Comparison of ENCODE assay signal across 18 cellular contexts in genomic region chr5:52743529-52743928, GRCh38. TPM values are rescaled to one million over a fixed set of nuclear protein-coding genes. Genes with fewer than 3 reads are reported as not detected.
DNase-seq lines count a peak whose midpoint lies in the region; ATAC-seq, FAIRE-seq and TF ChIP-seq lines count a peak whose summit lies in the region.
"Had no signal": no experiment of that assay in that cellular context is flagged by ENCODE, and none has a peak within 500 bp of the region (broad histone marks: within the 10 kb centered on the region; RNA-seq: fewer than 3 reads in every experiment).

No MANE protein-coding gene starts in this region.

- intact Hi-C loops in activated CD4-positive, alpha-beta memory T cell treated with anti-CD3 and anti-CD28 coated beads for 36 hours (cut with micrococcal nuclease), result loop anchor here (1.0 to 2.0 kb wide), 3 partner anchors 18 to 33 kb away; no protein-coding TSS in a partner anchor
- intact Hi-C loops in endothelial cell of umbilical vein (cut with micrococcal nuclease), result loop anchor here (2.0 kb wide), 2 partner anchors 29 to 39 kb away; no protein-coding TSS in a partner anchor
- intact Hi-C loops in stomach (cut with DNase I; ENCODE audit: low total_unique reads), result no loop called here

- peaks cover 54% of the 10 kb centered on the region for H3K4me1 Mint-ChIP-seq in activated T-cell treated with anti-CD3 and anti-CD28 coated beads, Interleukin-2, amount 50 U/mL, for 72 hours (ENCODE audit: low read depth)
- peaks cover 38% of the 10 kb centered on the region for H3K4me1 Mint-ChIP-seq in activated CD4-positive, alpha-beta memory T cell treated with anti-CD3 and anti-CD28 coated beads for 36 hours (ENCODE audit: low read depth)

- TF ChIP-seq EP300 in stomach (IDR thresholded peaks at IDR 0.05), result no peak

- H2AFZ ChIP-seq in endothelial cell of umbilical vein (ENCODE audit: low read depth, low read length), result no peak overlapping the region

- TF ChIP-seq POLR2A in endothelial cell of umbilical vein (IDR thresholded peaks at IDR 0.05; ENCODE audit: low read depth, low read length) (no peak), stomach (IDR thresholded peaks at IDR 0.05) (no peak)

- H3K9me3 ChIP-seq in endothelial cell of umbilical vein (replicated peaks; ENCODE audit: control insufficient read depth, insufficient read depth, low read length), result no peaks in the 10 kb centered on the region
- H3K9me3 ChIP-seq in stomach, result no peaks in the 10 kb centered on the region
- H3K9me3 ChIP-seq: esophagus muscularis mucosa, thoracic aorta had no signal

- no peak overlapping the region for H3K9ac ChIP-seq in endothelial cell of umbilical vein (replicated peaks; ENCODE audit: extremely low read depth, insufficient read depth, low read length)

- DNase-seq in activated T-cell treated with anti-CD3 and anti-CD28 coated beads, Interleukin-2, amount 50 U/mL, for 72 hours, result no peak
- DNase-seq in activated T-cell treated with anti-CD3 and anti-CD28 coated beads, Interleukin-2, amount 50 U/mL, for 48 hours, result no peak
- no peak for DNase-seq in activated CD4-positive, alpha-beta memory T cell treated with anti-CD3 and anti-CD28 coated beads for 36 hours
- DNase-seq in endothelial cell of umbilical vein (ENCODE audit: low read depth, low spot score) (no peak), stomach (no peak), CD1c-positive myeloid dendritic cell (ENCODE audit: extremely low spot score) (no peak), KBM-7 (no peak)
- DNase-seq: amniotic stem cell, hypothalamus, left cardiac atrium, NCI-H1694, NCI-H446 treated with DMSO at 0.1 percent for 48 hours, posterior cingulate gyrus had no signal

- no peaks in the 10 kb centered on the region for H3K9me1 ChIP-seq in endothelial cell of umbilical vein (replicated peaks; ENCODE audit: control insufficient read depth, extremely low read depth, insufficient read depth, low read length)

- H3K27ac ChIP-seq in endothelial cell of umbilical vein (ENCODE audit: insufficient read depth, low read depth, low read length) (peak overlapping the region; percentile 70), stomach (peak overlapping the region in 4 of 5 donors; percentile 14 to 51 (median 38))
- H3K27ac ChIP-seq: esophagus muscularis mucosa had no signal

- in situ Hi-C loops in KBM-7 (cut with MboI; ENCODE audit: low pct_unique_long_range_greater_than_20kb, low sequenced_read_pairs), result no loop called here

- H3K36me3 Mint-ChIP-seq in activated T-cell treated with anti-CD3 and anti-CD28 coated beads, Interleukin-2, amount 50 U/mL, for 72 hours (ENCODE audit: insufficient read depth in 2 of 2), result no peaks in the 10 kb centered on the region
- no peaks in the 10 kb centered on the region for H3K36me3 Mint-ChIP-seq in activated CD4-positive, alpha-beta memory T cell treated with anti-CD3 and anti-CD28 coated beads for 36 hours

- 52 to 71% (median 56%) methylated on average over 3 of the region's 3 CpGs for WGBS in stomach, 5 donors

- dilution Hi-C loops in endothelial cell of umbilical vein (cut with MboI; ENCODE audit: extremely low pct_ligation_motif_present, low sequenced_read_pairs), result no loop called here

- H3K4me3 ChIP-seq in endothelial cell of umbilical vein (replicated peaks in 1 of 3; ENCODE audit: insufficient read depth in 1 of 3, low read depth in 1 of 3, low read length in 3 of 3) (no peak overlapping the region), stomach (no peak overlapping the region)
- H3K4me3 ChIP-seq: coronary artery, esophagus muscularis mucosa, thoracic aorta had no signal

- H3K79me2 ChIP-seq in endothelial cell of umbilical vein (ENCODE audit: control insufficient read depth, insufficient read depth, low read length), result no peaks in the 10 kb centered on the region

- no peak for TF ChIP-seq CTCF in endothelial cell of umbilical vein (IDR thresholded peaks at IDR 0.05; ENCODE audit: extremely low read depth in 1 of 2, insufficient read depth in 1 of 2, low read depth in 1 of 2, low read length in 2 of 2)
- no peak for TF ChIP-seq CTCF in stomach (IDR thresholded peaks at IDR 0.05)

- peaks cover 5% of the 10 kb centered on the region for H3K27me3 Mint-ChIP-seq in activated T-cell treated with anti-CD3 and anti-CD28 coated beads, Interleukin-2, amount 50 U/mL, for 72 hours (ENCODE audit: low read depth)
- H3K27me3 Mint-ChIP-seq in activated CD4-positive, alpha-beta memory T cell treated with anti-CD3 and anti-CD28 coated beads for 36 hours, result no peaks in the 10 kb centered on the region

- no peaks in the 10 kb centered on the region for H3K9me3 Mint-ChIP-seq in activated T-cell treated with anti-CD3 and anti-CD28 coated beads, Interleukin-2, amount 50 U/mL, for 72 hours
- H3K9me3 Mint-ChIP-seq in activated CD4-positive, alpha-beta memory T cell treated with anti-CD3 and anti-CD28 coated beads for 36 hours, result no peaks in the 10 kb centered on the region

- FAIRE-seq in endothelial cell of umbilical vein (lab: Jason Lieb, UNC), result no peak
- FAIRE-seq: TTC549 had no signal

- H3K36me3 ChIP-seq in endothelial cell of umbilical vein (ENCODE audit: control insufficient read depth in 2 of 2, extremely low read depth in 1 of 2, insufficient read depth in 2 of 2, low read length in 2 of 2) (no peaks in the 10 kb centered on the region), stomach (no peaks in the 10 kb centered on the region)
- H3K36me3 ChIP-seq: esophagus muscularis mucosa, thoracic aorta had no signal

- H3K4me2 ChIP-seq in endothelial cell of umbilical vein (ENCODE audit: insufficient read depth, low read length), result peak overlapping the region; percentile 54

- ATAC-seq in activated T-cell treated with anti-CD3 and anti-CD28 coated beads, Interleukin-2, amount 50 U/mL, for 72 hours (replicated peaks in 1 of 2), result peak; percentile 53 to 55
- ATAC-seq in HG03095 (IDR thresholded peaks at IDR 0.05; ENCODE audit: unreplicated experiment), result no peak

- H3K4me3 Mint-ChIP-seq in activated T-cell treated with anti-CD3 and anti-CD28 coated beads, Interleukin-2, amount 50 U/mL, for 72 hours, result peak overlapping the region; percentile 29 to 50
- H3K4me3 Mint-ChIP-seq in activated CD4-positive, alpha-beta memory T cell treated with anti-CD3 and anti-CD28 coated beads for 36 hours, result no peak overlapping the region

- CTCF ChIA-PET in activated CD4-positive, alpha-beta memory T cell treated with anti-CD3 and anti-CD28 coated beads for 36 hours (lab: Charles Lee), result interaction anchor here (1.0 to 1.4 kb wide), 2 partner anchors 32 to 50 kb away, joined by 4 read pairs; no protein-coding TSS in a partner anchor
- CTCF ChIA-PET in endothelial cell of umbilical vein (lab: Charles Lee), result interaction anchor here (0.9 to 1.6 kb wide), 2 partner anchors 16 to 51 kb away, joined by 4 to 11 read pairs; no protein-coding TSS in a partner anchor

- BruUV-seq in endothelial cell of umbilical vein (replicated peaks; lab: Mats Ljungman, UMichigan), result no TSS peak

- POLR2A ChIA-PET in activated CD4-positive, alpha-beta memory T cell treated with anti-CD3 and anti-CD28 coated beads for 36 hours (lab: Charles Lee), result interaction anchor here (0.9 to 1.0 kb wide), 2 partner anchors 34 to 170 kb away, joined by 3 read pairs; no protein-coding TSS in a partner anchor
- POLR2A ChIA-PET in endothelial cell of umbilical vein (lab: Charles Lee), result no interaction called here

- no peaks in the 10 kb centered on the region for H3K27me3 ChIP-seq in endothelial cell of umbilical vein (ENCODE audit: control insufficient read depth in 2 of 2, insufficient read depth in 2 of 2, low read length in 2 of 2)
- no peaks in the 10 kb centered on the region for H3K27me3 ChIP-seq in stomach
- H3K27me3 ChIP-seq: esophagus muscularis mucosa had no signal

- peak overlapping the region; percentile 21 for H3K27ac Mint-ChIP-seq in activated T-cell treated with anti-CD3 and anti-CD28 coated beads, Interleukin-2, amount 50 U/mL, for 72 hours
- H3K27ac Mint-ChIP-seq in activated CD4-positive, alpha-beta memory T cell treated with anti-CD3 and anti-CD28 coated beads for 36 hours, result peak overlapping the region; percentile 23

- H3K4me1 ChIP-seq in endothelial cell of umbilical vein (ENCODE audit: control insufficient read depth, extremely low read depth, insufficient read depth, low read length) (peaks cover 29% of the 10 kb centered on the region), stomach (peaks cover 0 to 21% (median 6%) of the 10 kb centered on the region in 4 donors)

- no peaks in the 10 kb centered on the region for H4K20me1 ChIP-seq in endothelial cell of umbilical vein (replicated peaks; ENCODE audit: control insufficient read depth, extremely low read depth, insufficient read depth, low read length)

RNA-seq across cellular contexts. Expression of gene ITGA1, which starts 44.2 kb away (rescaled TPM):
- 1 to 10 TPM; 4.7 to 5.6 TPM for total RNA-seq in activated T-cell treated with anti-CD3 and anti-CD28 coated beads, Interleukin-2, amount 50 U/mL, for 72 hours
- total RNA-seq in activated CD4-positive, alpha-beta memory T cell treated with anti-CD3 and anti-CD28 coated beads for 36 hours, result 1 to 10 TPM in 1 of 2 experiments, under 1 TPM in 1; 0.62 to 1.3 TPM
- total RNA-seq in endothelial cell of umbilical vein (1.9 and 3.3 TPM in 2 replicates), stomach (100 to 1,000 TPM in 3 of 5 donors, 10 to 100 TPM in 2; 71.4 to 507 (median 145) TPM)
- polyA plus RNA-seq in endothelial cell of umbilical vein (0.65 and 1.2 TPM in 2 replicates), stomach (10 to 100 TPM in 1 of 3 donors, 1 to 10 TPM in 2; 2.7 to 11.9 (median 2.9) TPM)
- polyA plus RNA-seq in endothelial cell of umbilical vein (2011; cell fraction: cytosol; rRNA removed), result 0.30 and 0.73 TPM in 2 replicates
- 1.6 and 2.7 TPM in 2 replicates for polyA plus RNA-seq in endothelial cell of umbilical vein (2011; cell fraction: nucleus; rRNA removed)
- 0.45 and 0.60 TPM in 2 replicates for polyA plus RNA-seq in endothelial cell of umbilical vein (2012)
- 2.5 and 5.4 TPM in 2 replicates for polyA minus RNA-seq in endothelial cell of umbilical vein
- 24.3 TPM for polyA minus RNA-seq in endothelial cell of umbilical vein (2011; cell fraction: cytosol; rRNA and poly(A)+ RNA removed)
- 4.2 and 6.7 TPM in 2 replicates for polyA minus RNA-seq in endothelial cell of umbilical vein (2011; cell fraction: nucleus; rRNA and poly(A)+ RNA removed)

RNA-seq across cellular contexts. Expression of gene PELO, which starts 44.2 kb away (rescaled TPM):
- 10 to 100 TPM; 16.6 to 17.5 TPM for total RNA-seq in activated T-cell treated with anti-CD3 and anti-CD28 coated beads, Interleukin-2, amount 50 U/mL, for 72 hours
- total RNA-seq in activated CD4-positive, alpha-beta memory T cell treated with anti-CD3 and anti-CD28 coated beads for 36 hours, result 10 to 100 TPM; 15.1 to 16.2 TPM
- 10.2 and 13.2 TPM in 2 replicates for total RNA-seq in endothelial cell of umbilical vein
- polyA plus RNA-seq in endothelial cell of umbilical vein, result 7.8 and 8.6 TPM in 2 replicates
- 9.3 and 9.4 TPM in 2 replicates for polyA plus RNA-seq in endothelial cell of umbilical vein (2011; cell fraction: cytosol; rRNA removed)
- 6.1 and 6.8 TPM in 2 replicates for polyA plus RNA-seq in endothelial cell of umbilical vein (2011; cell fraction: nucleus; rRNA removed)
- 5.8 and 7.6 TPM in 2 replicates for polyA plus RNA-seq in endothelial cell of umbilical vein (2012)
- polyA minus RNA-seq in endothelial cell of umbilical vein, result 12.4 and 14.8 TPM in 2 replicates
- polyA minus RNA-seq in endothelial cell of umbilical vein (2011; cell fraction: cytosol; rRNA and poly(A)+ RNA removed), result 15.5 TPM
- 9.8 and 10.5 TPM in 2 replicates for polyA minus RNA-seq in endothelial cell of umbilical vein (2011; cell fraction: nucleus; rRNA and poly(A)+ RNA removed)
- total RNA-seq in stomach, result 10 to 100 TPM in 4 of 5 donors, 1 to 10 TPM in 1; 5.8 to 62.2 (median 12.8) TPM
- polyA plus RNA-seq in stomach, result 10 to 100 TPM in 2 of 3 donors, 1 to 10 TPM in 1; 6.4 to 13.4 (median 12.3) TPM

Comparison
In these comparisons a context has a peak if more than half of its experiments do, and no peak if none do; other contexts are left out.
1. RNA of gene ITGA1, which starts 44.2 kb away (total RNA-seq): 71.4 to 507 TPM in stomach; 4.7 to 5.6 TPM in activated T-cell treated with anti-CD3 and anti-CD28 coated beads, Interleukin-2, amount 50 U/mL, for 72 hours, 1.9 to 3.3 TPM in endothelial cell of umbilical vein and 0.62 to 1.3 TPM in activated CD4-positive, alpha-beta memory T cell treated with anti-CD3 and anti-CD28 coated beads for 36 hours; every median in the first group is over 10 times any median in the second.